ENCODE assay signal across 9 cellular contexts in genomic region chr17:17108681-17109049, GRCh38.
DNase-seq lines count a peak whose midpoint lies in the region; ATAC-seq and TF ChIP-seq lines count a peak whose summit lies in the region.
"Had no signal": no experiment of that assay in that cellular context is flagged by ENCODE, and none has a peak within 500 bp of the region (broad histone marks: within the 10 kb centered on the region; RNA-seq: fewer than 3 reads in every experiment).

No MANE protein-coding gene starts in this region.

- in situ Hi-C loops in SK-MEL-5 (cut with HindIII; ENCODE audit: low pct_unique_long_range_greater_than_20kb, low sequenced_read_pairs): no loop called here

- H3K27ac Mint-ChIP-seq in osteocyte (ENCODE audit: unreplicated experiment): peak overlapping the region; percentile 81

- TF ChIP-seq EP300 in gastroesophageal sphincter (IDR thresholded peaks at IDR 0.05): no peak

- DNase-seq in SK-MEL-5 (ENCODE audit: low read depth, low spot score) (peak; percentile 22), osteocyte (ENCODE audit: extremely low spot score, unreplicated experiment) (no peak), GM20000 (ENCODE audit: low spot score) (no peak), posterior vena cava (ENCODE audit: low spot score) (no peak), NCI-H226 (no peak)
- DNase-seq in stimulated activated CD4-positive, alpha-beta T cell treated with anti-CD3 and anti-CD28 coated beads, Interleukin-12 subunit alpha, Interleukin-12 subunit beta, amount 100 ng/mL, for 4 hours: no peak
- DNase-seq: H9 had no signal

- H3K36me3 ChIP-seq in BLaER1 treated with 17β-estradiol and CSF1 and Interleukin-3, amounts not matched to agents 10 nM and 100 nM: peaks cover 0 to 37% (median 16%) of the 10 kb centered on the region in 11 experiments; a peak in 9 of 22 replicates
- peaks cover 0 to 8% of the 10 kb centered on the region in 2 donors for H3K36me3 ChIP-seq in gastroesophageal sphincter

- intact Hi-C loops in posterior vena cava (cut with DNase I): no loop called here

- 60% methylated on average over 1 of the region's 8 CpGs; no CpG with 5 or more reads in 1 of the 2 donors for WGBS in gastroesophageal sphincter (ENCODE audit: low coverage in 1 of 2), 2 donors

- H3K27ac ChIP-seq in BLaER1 treated with 17β-estradiol and CSF1 and Interleukin-3, amounts not matched to agents 10 nM and 100 nM: peak overlapping the region in 7 of 11 experiments; percentile 11 to 65 (median 44); a peak in 10 of 22 replicates
- peak overlapping the region in 3 of 4 donors; percentile 59 to 70 (median 69) for H3K27ac ChIP-seq in gastroesophageal sphincter

- H3K4me2 ChIP-seq in BLaER1 treated with 17β-estradiol and CSF1 and Interleukin-3, amounts not matched to agents 10 nM and 100 nM: peak overlapping the region; percentile 73 to 94 (median 85)

- no peaks in the 10 kb centered on the region for H3K27me3 Mint-ChIP-seq in osteocyte (ENCODE audit: unreplicated experiment)

- TF ChIP-seq CTCF in gastroesophageal sphincter (IDR thresholded peaks at IDR 0.05) (no peak), osteocyte (IDR thresholded peaks at IDR 0.05) (peak; percentile 12), GM20000 (IDR thresholded peaks at IDR 0.05; ENCODE audit: extremely low read depth, missing control alignments) (no peak)

- H3K4me3 ChIP-seq in BLaER1 treated with 17β-estradiol and CSF1 and Interleukin-3, amounts not matched to agents 10 nM and 100 nM: no peak overlapping the region; a peak in 1 of 20 replicates
- H3K4me3 ChIP-seq in gastroesophageal sphincter: no peak overlapping the region

- peaks cover 61 to 100% (median 99%) of the 10 kb centered on the region in 10 experiments for H3K4me1 ChIP-seq in BLaER1 treated with 17β-estradiol and CSF1 and Interleukin-3, amounts not matched to agents 10 nM and 100 nM
- H3K4me1 ChIP-seq in gastroesophageal sphincter: peaks cover 6 to 86% (median 45%) of the 10 kb centered on the region in 3 donors

- H3K9me3 ChIP-seq in BLaER1 treated with 17β-estradiol and CSF1 and Interleukin-3, amounts not matched to agents 10 nM and 100 nM (replicated peaks in 1 of 11): no peaks in the 10 kb centered on the region
- H3K9me3 ChIP-seq in gastroesophageal sphincter: no peaks in the 10 kb centered on the region

- H3K27me3 ChIP-seq in BLaER1 treated with 17β-estradiol and CSF1 and Interleukin-3, amounts not matched to agents 10 nM and 100 nM: no peaks in the 10 kb centered on the region; a peak in 1 of 22 replicates
- H3K27me3 ChIP-seq in gastroesophageal sphincter: no peaks in the 10 kb centered on the region

- H3K9me3 Mint-ChIP-seq in osteocyte (ENCODE audit: unreplicated experiment): no peaks in the 10 kb centered on the region
- H3K9me3 Mint-ChIP-seq: H9 had no signal

- H4K20me1 ChIP-seq in BLaER1 treated with 17β-estradiol and CSF1 and Interleukin-3, amounts not matched to agents 10 nM and 100 nM: peaks cover 85 to 100% (median 100%) of the 10 kb centered on the region in 11 experiments; a peak in 21 of 22 replicates

- peak overlapping the region in 9 of 11 experiments; percentile 13 to 61 (median 43); a peak in 14 of 22 replicates for H3K9ac ChIP-seq in BLaER1 treated with 17β-estradiol and CSF1 and Interleukin-3, amounts not matched to agents 10 nM and 100 nM

- peak; percentile 32 for ATAC-seq in gastroesophageal sphincter

- H3K36me3 Mint-ChIP-seq in osteocyte (ENCODE audit: unreplicated experiment): peaks cover 8% of the 10 kb centered on the region

- no peak for TF ChIP-seq POLR2A in gastroesophageal sphincter (IDR thresholded peaks at IDR 0.05)

- H3K4me3 Mint-ChIP-seq in osteocyte (ENCODE audit: unreplicated experiment): no peak overlapping the region
- H3K4me3 Mint-ChIP-seq: H9 had no signal

- H3K4me1 Mint-ChIP-seq in osteocyte (ENCODE audit: unreplicated experiment): peaks cover 49% of the 10 kb centered on the region
